Comparison of ENCODE assay signal across 30 cellular contexts in the genomic region with DNA sequence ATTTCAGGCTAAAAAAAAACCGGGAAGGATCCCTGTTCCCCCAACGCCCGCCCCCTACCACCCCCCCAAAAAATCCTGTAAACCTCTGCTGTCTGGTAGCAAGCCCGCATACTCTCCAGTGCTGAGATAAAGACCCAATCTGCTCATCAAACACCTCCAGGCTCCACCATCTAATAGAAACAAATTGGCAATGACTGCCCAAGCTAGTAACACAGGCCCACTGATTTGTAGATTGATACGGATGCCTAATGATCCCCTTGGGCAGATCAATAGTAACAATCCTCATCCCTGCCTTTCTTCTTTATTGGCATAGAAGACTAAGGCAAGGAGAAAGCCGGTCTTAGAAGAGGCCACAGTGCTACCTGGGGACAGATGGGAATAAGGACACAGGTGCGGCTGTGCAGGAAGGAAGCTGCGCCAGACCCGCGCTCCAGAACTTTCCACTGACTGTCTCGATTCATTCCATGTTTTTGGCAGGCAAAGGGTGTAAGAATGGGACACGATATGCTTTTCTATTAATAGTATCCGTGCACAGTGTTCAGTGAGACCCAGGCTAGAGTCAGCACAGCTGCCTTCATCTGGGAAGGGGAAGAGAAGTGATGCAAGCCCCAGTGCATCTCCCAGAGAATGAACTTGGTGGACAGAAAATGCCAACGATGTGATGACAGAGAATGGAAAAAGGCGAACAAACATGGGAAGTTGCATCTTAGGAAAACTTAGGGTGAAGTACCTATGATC.
"Had no signal": no experiment of that assay in that cellular context is flagged by ENCODE, and none has a peak within 500 bp of the region (broad histone marks: within the 10 kb centered on the region; RNA-seq: fewer than 3 reads in every experiment).

No MANE protein-coding gene starts in this region.

- H3K4me3 ChIP-seq: adrenal gland, body of pancreas, cardiac muscle cell, left lung, mucosa of descending colon, smooth muscle cell, thyroid gland, upper lobe of right lung had no signal

- H3K4me1 ChIP-seq: adrenal gland, foreskin keratinocyte, left lung, upper lobe of right lung had no signal

- H3K36me3 Mint-ChIP-seq: activated CD4-positive, alpha-beta memory T cell treated with anti-CD3 and anti-CD28 coated beads for 36 hours; activated naive CD8-positive, alpha-beta T cell treated with anti-CD3 and anti-CD28 coated beads for 36 hours; stimulated activated memory B cell treated with anti-CD40 and anti-IgM and Interleukin-4, amounts not matched to agents 10 μg/mL and 1 μg/mL and 100 μg/mL, for 72 hours had no signal

- H3K4me2 ChIP-seq: smooth muscle cell had no signal

- H3K36me3 ChIP-seq: adrenal gland, cardiac muscle cell, left lung, thyroid gland, upper lobe of right lung, WERI-Rb-1 had no signal

- H3K9me3 Mint-ChIP-seq: activated CD4-positive, alpha-beta memory T cell treated with anti-CD3 and anti-CD28 coated beads for 36 hours; activated naive CD4-positive, alpha-beta T cell treated with anti-CD3 and anti-CD28 coated beads for 36 hours; activated naive CD8-positive, alpha-beta T cell treated with anti-CD3 and anti-CD28 coated beads for 36 hours; activated T-helper 1 cell treated with anti-CD3 and anti-CD28 coated beads, Interleukin-12 subunit alpha, Interleukin-12 subunit beta, Interleukin-2, Interleukin-4 antibody, amounts not matched to agents 30 ng/mL and 10 ng/mL and 1 ng/mL, durations not matched to agents 14 hours and 24 hours and 36 hours; stimulated activated memory B cell treated with anti-CD40 and anti-IgM and Interleukin-4, amounts not matched to agents 10 μg/mL and 1 μg/mL and 100 μg/mL, for 72 hours; stimulated activated naive CD8-positive, alpha-beta T cell treated with anti-CD3 and anti-CD28 coated beads, Interleukin-15, amount 100 ng/mL, for 72 hours had no signal

- H3K27ac Mint-ChIP-seq: activated CD4-positive, alpha-beta memory T cell treated with anti-CD3 and anti-CD28 coated beads for 36 hours; activated naive CD4-positive, alpha-beta T cell treated with anti-CD3 and anti-CD28 coated beads for 36 hours; activated naive CD8-positive, alpha-beta T cell treated with anti-CD3 and anti-CD28 coated beads for 36 hours; activated T-helper 1 cell treated with anti-CD3 and anti-CD28 coated beads, Interleukin-12 subunit alpha, Interleukin-12 subunit beta, Interleukin-2, Interleukin-4 antibody, amounts not matched to agents 30 ng/mL and 10 ng/mL and 1 ng/mL, durations not matched to agents 14 hours and 24 hours and 36 hours; stimulated activated memory B cell treated with anti-CD40 and anti-IgM and Interleukin-4, amounts not matched to agents 10 μg/mL and 1 μg/mL and 100 μg/mL, for 72 hours; stimulated activated naive CD8-positive, alpha-beta T cell treated with anti-CD3 and anti-CD28 coated beads, Interleukin-15, amount 100 ng/mL, for 72 hours; T-helper 17 cell had no signal

- DNase-seq: activated CD4-positive, alpha-beta memory T cell treated with anti-CD3 and anti-CD28 coated beads for 36 hours; activated CD4-positive, alpha-beta T cell treated with anti-CD3 and anti-CD28 coated beads for 48 hours; activated CD8-positive, alpha-beta memory T cell treated with anti-CD3 and anti-CD28 coated beads, Interleukin-2, amount 50 U/mL, for 4 hours; activated effector memory CD4-positive, alpha-beta T cell treated with anti-CD3 and anti-CD28 coated beads, Interleukin-2, amount 50 U/mL, for 16 hours; activated naive CD4-positive, alpha-beta T cell treated with anti-CD3 and anti-CD28 coated beads for 36 hours; activated naive CD8-positive, alpha-beta T cell treated with anti-CD3 and anti-CD28 coated beads for 36 hours; activated T-cell treated with anti-CD3 and anti-CD28 coated beads, Interleukin-2, amount 50 U/mL, for 1 hour; adrenal gland; aorta; body of pancreas; cortex of kidney; foreskin keratinocyte; left lung; mucosa of descending colon; stimulated activated CD4-positive, alpha-beta T cell treated with anti-CD3 and anti-CD28 coated beads, Interleukin-1b, Interleukin-23, amount 100 ng/mL, for 48 hours; stimulated activated CD4-positive, alpha-beta T cell treated with anti-CD3 and anti-CD28 coated beads, Interleukin-4, amount 100 ng/mL, for 4 hours; stimulated activated CD8-positive, alpha-beta memory T cell treated with anti-CD3 and anti-CD28 coated beads, Interleukin-4, amount 100 ng/mL, for 48 hours; stimulated activated naive CD8-positive, alpha-beta T cell treated with anti-CD3 and anti-CD28 coated beads, Interleukin-15, amount 100 ng/mL, for 72 hours; substantia nigra; T-helper 17 cell; T1000; thyroid gland; upper lobe of right lung; WERI-Rb-1 had no signal

- H3K27me3 ChIP-seq: cardiac muscle cell, thyroid gland had no signal

- ATAC-seq: activated CD4-positive, CD25-positive, alpha-beta regulatory T cell treated with anti-CD3 and anti-CD28 coated beads, Interleukin-2, amount 50 U/mL, for 24 hours; body of pancreas; foreskin keratinocyte; left lung; mucosa of descending colon; sciatic nerve; stimulated activated memory B cell treated with anti-CD40 and anti-IgM and Interleukin-4, amounts not matched to agents 10 μg/mL and 1 μg/mL and 100 μg/mL, for 72 hours; stimulated activated naive CD8-positive, alpha-beta T cell treated with anti-CD3 and anti-CD28 coated beads, Interleukin-15, amount 100 ng/mL, for 72 hours; T-helper 17 cell; upper lobe of right lung had no signal

- H3K27ac ChIP-seq: adrenal gland, body of pancreas, cardiac muscle cell, foreskin keratinocyte, left lung, thyroid gland, upper lobe of right lung, WERI-Rb-1 had no signal

- H3K9me3 ChIP-seq: adrenal gland, body of pancreas, left lung, mucosa of descending colon, thyroid gland, upper lobe of right lung had no signal

- H3K4me3 Mint-ChIP-seq: activated CD4-positive, alpha-beta memory T cell treated with anti-CD3 and anti-CD28 coated beads for 36 hours; activated naive CD4-positive, alpha-beta T cell treated with anti-CD3 and anti-CD28 coated beads for 36 hours; activated naive CD8-positive, alpha-beta T cell treated with anti-CD3 and anti-CD28 coated beads for 36 hours; activated T-helper 1 cell treated with anti-CD3 and anti-CD28 coated beads, Interleukin-12 subunit alpha, Interleukin-12 subunit beta, Interleukin-2, Interleukin-4 antibody, amounts not matched to agents 30 ng/mL and 10 ng/mL and 1 ng/mL, durations not matched to agents 14 hours and 24 hours and 36 hours; stimulated activated memory B cell treated with anti-CD40 and anti-IgM and Interleukin-4, amounts not matched to agents 10 μg/mL and 1 μg/mL and 100 μg/mL, for 72 hours; stimulated activated naive CD8-positive, alpha-beta T cell treated with anti-CD3 and anti-CD28 coated beads, Interleukin-15, amount 100 ng/mL, for 72 hours; T-helper 17 cell had no signal
